Comparison of ENCODE assay signal across 2 cellular contexts in the genomic region with DNA sequence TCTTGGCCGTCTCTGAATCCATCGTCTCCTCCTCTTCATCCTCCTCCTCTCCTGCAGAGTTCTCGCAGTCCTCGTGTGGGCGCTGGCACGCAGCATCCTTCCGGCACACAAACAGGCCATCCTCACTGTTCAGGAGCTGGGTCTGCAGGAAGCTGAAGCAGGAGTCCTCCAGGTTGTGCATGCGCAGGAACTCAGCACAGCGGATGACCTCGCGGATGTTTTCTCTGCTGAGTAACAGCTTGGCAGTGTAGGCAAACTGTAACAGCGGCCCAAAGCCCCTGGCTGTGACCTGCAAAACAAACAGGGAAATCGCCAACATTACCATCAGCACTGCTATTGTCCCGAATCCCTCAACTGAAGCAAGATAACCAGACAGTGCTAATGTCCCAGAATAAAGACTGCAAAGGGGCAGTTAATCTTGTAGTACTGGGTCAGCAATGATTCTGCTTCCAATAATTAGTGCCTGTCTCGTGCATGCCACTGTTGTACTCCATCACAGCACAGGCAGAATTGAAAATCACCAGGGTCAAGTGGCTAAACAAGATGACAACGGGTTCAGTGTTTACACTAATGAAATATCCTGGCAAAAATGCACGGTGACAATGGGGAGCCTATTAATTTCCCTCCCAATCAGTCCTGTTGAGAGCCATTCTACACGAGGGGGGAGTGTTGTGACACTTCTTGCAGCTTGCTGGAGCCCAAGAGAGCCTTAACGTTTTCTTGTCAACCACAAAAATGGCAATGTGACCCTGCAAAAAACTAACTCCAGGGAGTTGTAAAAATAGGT.
TF ChIP-seq lines count a peak whose summit lies in the region.

No MANE protein-coding gene starts in this region.

TF ChIP-seq in SK-N-SH treated with all-trans-retinoic acid at 6 μM for 48 hours, 23 proteins besides CTCF, POLR2A, EP300 and RAD21 (continued from another document):
- TF ChIP-seq, protein P1, sequence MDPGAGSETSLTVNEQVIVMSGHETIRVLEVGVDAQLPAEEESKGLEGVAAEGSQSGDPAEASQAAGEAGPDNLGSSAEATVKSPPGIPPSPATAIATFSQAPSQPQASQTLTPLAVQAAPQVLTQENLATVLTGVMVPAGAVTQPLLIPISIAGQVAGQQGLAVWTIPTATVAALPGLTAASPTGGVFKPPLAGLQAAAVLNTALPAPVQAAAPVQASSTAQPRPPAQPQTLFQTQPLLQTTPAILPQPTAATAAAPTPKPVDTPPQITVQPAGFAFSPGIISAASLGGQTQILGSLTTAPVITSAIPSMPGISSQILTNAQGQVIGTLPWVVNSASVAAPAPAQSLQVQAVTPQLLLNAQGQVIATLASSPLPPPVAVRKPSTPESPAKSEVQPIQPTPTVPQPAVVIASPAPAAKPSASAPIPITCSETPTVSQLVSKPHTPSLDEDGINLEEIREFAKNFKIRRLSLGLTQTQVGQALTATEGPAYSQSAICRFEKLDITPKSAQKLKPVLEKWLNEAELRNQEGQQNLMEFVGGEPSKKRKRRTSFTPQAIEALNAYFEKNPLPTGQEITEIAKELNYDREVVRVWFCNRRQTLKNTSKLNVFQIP (CRISPR knock-in tag; IDR thresholded peaks at IDR 0.05; ENCODE audit: borderline replicate concordance, low read depth) = no peak
- TF ChIP-seq ZFP30 (CRISPR knock-in tag; IDR thresholded peaks at IDR 0.05) (no peak), BACH2 (CRISPR knock-in tag; IDR thresholded peaks at IDR 0.05; ENCODE audit: borderline replicate concordance) (no peak), PPARA (CRISPR knock-in tag; IDR thresholded peaks at IDR 0.05; ENCODE audit: borderline replicate concordance) (no peak), RARB (CRISPR knock-in tag; IDR thresholded peaks at IDR 0.05) (no peak), ARNTL (CRISPR knock-in tag; IDR thresholded peaks at IDR 0.05; ENCODE audit: borderline replicate concordance, low read depth) (no peak), ZFP3 (CRISPR knock-in tag; IDR thresholded peaks at IDR 0.05) (no peak), ZNF8 (CRISPR knock-in tag; IDR thresholded peaks at IDR 0.05) (no peak)
- TF ChIP-seq, protein P2, sequence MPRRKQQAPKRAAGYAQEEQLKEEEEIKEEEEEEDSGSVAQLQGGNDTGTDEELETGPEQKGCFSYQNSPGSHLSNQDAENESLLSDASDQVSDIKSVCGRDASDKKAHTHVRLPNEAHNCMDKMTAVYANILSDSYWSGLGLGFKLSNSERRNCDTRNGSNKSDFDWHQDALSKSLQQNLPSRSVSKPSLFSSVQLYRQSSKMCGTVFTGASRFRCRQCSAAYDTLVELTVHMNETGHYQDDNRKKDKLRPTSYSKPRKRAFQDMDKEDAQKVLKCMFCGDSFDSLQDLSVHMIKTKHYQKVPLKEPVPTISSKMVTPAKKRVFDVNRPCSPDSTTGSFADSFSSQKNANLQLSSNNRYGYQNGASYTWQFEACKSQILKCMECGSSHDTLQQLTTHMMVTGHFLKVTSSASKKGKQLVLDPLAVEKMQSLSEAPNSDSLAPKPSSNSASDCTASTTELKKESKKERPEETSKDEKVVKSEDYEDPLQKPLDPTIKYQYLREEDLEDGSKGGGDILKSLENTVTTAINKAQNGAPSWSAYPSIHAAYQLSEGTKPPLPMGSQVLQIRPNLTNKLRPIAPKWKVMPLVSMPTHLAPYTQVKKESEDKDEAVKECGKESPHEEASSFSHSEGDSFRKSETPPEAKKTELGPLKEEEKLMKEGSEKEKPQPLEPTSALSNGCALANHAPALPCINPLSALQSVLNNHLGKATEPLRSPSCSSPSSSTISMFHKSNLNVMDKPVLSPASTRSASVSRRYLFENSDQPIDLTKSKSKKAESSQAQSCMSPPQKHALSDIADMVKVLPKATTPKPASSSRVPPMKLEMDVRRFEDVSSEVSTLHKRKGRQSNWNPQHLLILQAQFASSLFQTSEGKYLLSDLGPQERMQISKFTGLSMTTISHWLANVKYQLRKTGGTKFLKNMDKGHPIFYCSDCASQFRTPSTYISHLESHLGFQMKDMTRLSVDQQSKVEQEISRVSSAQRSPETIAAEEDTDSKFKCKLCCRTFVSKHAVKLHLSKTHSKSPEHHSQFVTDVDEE (CRISPR knock-in tag; IDR thresholded peaks at IDR 0.05) = no peak

TF ChIP-seq in SK-N-SH, 30 proteins besides CTCF, POLR2A, EP300 and RAD21 (continued from another document):
- TF ChIP-seq MXI1 (IDR thresholded peaks at IDR 0.05; ENCODE audit: low read depth, low read length) (no peak), RFX5 (IDR thresholded peaks at IDR 0.05; ENCODE audit: low read length) (no peak), FOXJ3 (CRISPR knock-in tag; IDR thresholded peaks at IDR 0.05) (no peak), ELF1 (IDR thresholded peaks at IDR 0.05) (no peak), MEF2A (IDR thresholded peaks at IDR 0.05; ENCODE audit: borderline replicate concordance, low read depth) (no peak), JUND (IDR thresholded peaks at IDR 0.05) (no peak), CHD2 (IDR thresholded peaks at IDR 0.05; ENCODE audit: low read length, partially characterized antibody) (no peak)
- TF ChIP-seq, protein P3, sequence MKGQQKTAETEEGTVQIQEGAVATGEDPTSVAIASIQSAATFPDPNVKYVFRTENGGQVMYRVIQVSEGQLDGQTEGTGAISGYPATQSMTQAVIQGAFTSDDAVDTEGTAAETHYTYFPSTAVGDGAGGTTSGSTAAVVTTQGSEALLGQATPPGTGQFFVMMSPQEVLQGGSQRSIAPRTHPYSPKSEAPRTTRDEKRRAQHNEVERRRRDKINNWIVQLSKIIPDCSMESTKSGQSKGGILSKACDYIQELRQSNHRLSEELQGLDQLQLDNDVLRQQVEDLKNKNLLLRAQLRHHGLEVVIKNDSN (IDR thresholded peaks at IDR 0.05; ENCODE audit: borderline replicate concordance, low read depth) = no peak
- TF ChIP-seq, protein P4, sequence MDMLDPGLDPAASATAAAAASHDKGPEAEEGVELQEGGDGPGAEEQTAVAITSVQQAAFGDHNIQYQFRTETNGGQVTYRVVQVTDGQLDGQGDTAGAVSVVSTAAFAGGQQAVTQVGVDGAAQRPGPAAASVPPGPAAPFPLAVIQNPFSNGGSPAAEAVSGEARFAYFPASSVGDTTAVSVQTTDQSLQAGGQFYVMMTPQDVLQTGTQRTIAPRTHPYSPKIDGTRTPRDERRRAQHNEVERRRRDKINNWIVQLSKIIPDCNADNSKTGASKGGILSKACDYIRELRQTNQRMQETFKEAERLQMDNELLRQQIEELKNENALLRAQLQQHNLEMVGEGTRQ (IDR thresholded peaks at IDR 0.05; ENCODE audit: borderline replicate concordance, low read depth, low read length) = no peak
